16 cellular contexts compared by ENCODE assay signal in genomic region chr6:159203304-159204005, GRCh38. TPM values are rescaled to one million over a fixed set of nuclear protein-coding genes. Genes with fewer than 3 reads are reported as not detected.
A peak's percentile ranks its signal among the peaks of the same experiment; 100 is the strongest.
DNase-seq lines count a peak whose midpoint lies in the region; ATAC-seq and TF ChIP-seq lines count a peak whose summit lies in the region.
"Had no signal": no experiment of that assay in that cellular context is flagged by ENCODE, and none has a peak within 500 bp of the region (broad histone marks: within the 10 kb centered on the region; RNA-seq: fewer than 3 reads in every experiment).

No MANE protein-coding gene starts in this region.

- 0 out of 2 replicates have a peak, but pooled peaks cover 2% of the 10 kb centered on the region for H3K36me3 ChIP-seq in MG63
- H3K36me3 ChIP-seq: transverse colon had no signal

- CTCF ChIA-PET in activated naive CD4-positive, alpha-beta T cell treated with anti-CD3 and anti-CD28 coated beads, Interleukin-2, amount 10 ng/mL, durations not matched to agents 7 days and 5 days (lab: Charles Lee) = no interaction called here

- TF ChIP-seq CTCF in AG10803 (conservative IDR thresholded peaks at IDR 0.05; ENCODE audit: low read length) = no peak

- H3K9me3 ChIP-seq in MG63 = no peaks in the 10 kb centered on the region
- H3K9me3 ChIP-seq: transverse colon had no signal

- H3K27ac Mint-ChIP-seq in activated naive CD4-positive, alpha-beta T cell treated with anti-CD3 and anti-CD28 coated beads, Interleukin-2, amount 10 ng/mL, durations not matched to agents 7 days and 5 days = no peak overlapping the region
- no peak overlapping the region for H3K27ac Mint-ChIP-seq in effector memory CD8-positive, alpha-beta T cell
- H3K27ac Mint-ChIP-seq: activated B cell treated with CpG ODN at 0.5 μM for 24 hours; CD8-positive, alpha-beta T cell had no signal

- H3K4me3 ChIP-seq in AG10803 (ENCODE audit: low read length) (no peak overlapping the region), MG63 (no peak overlapping the region)
- H3K4me3 ChIP-seq: transverse colon had no signal

- DNase-seq in AG10803 (ENCODE audit: low read depth) (peak; percentile 98), MG63 (peak; percentile 90), epidermal melanocyte (ENCODE audit: insufficient read length, low spot score) (peak; percentile 46), non-pigmented ciliary epithelial cell (ENCODE audit: low read depth) (peak; percentile 72), DMS153 treated with DMSO at 0.1 percent for 48 hours (lab: John Stamatoyannopoulos, UW; ENCODE audit: unreplicated experiment) (no peak), NCI-H446 (lab: John Stamatoyannopoulos, UW) (no peak)
- no peak for DNase-seq in activated naive CD4-positive, alpha-beta T cell treated with anti-CD3 and anti-CD28 coated beads, Interleukin-2, amount 10 ng/mL, durations not matched to agents 7 days and 5 days
- DNase-seq in effector memory CD8-positive, alpha-beta T cell = no peak
- DNase-seq: activated B cell treated with CpG ODN at 0.5 μM for 24 hours; activated T-cell treated with anti-CD3 and anti-CD28 coated beads, Interleukin-2, amount 50 U/mL, for 48 hours; CD8-positive, alpha-beta T cell; glutamatergic neuron; NCI-H446 treated with DMSO at 0.1 percent for 48 hours; SHP77 treated with DMSO at 0.1 percent for 48 hours; transverse colon had no signal

- H3K36me3 Mint-ChIP-seq in activated naive CD4-positive, alpha-beta T cell treated with anti-CD3 and anti-CD28 coated beads, Interleukin-2, amount 10 ng/mL, durations not matched to agents 7 days and 5 days = no peaks in the 10 kb centered on the region
- H3K36me3 Mint-ChIP-seq in effector memory CD8-positive, alpha-beta T cell (ENCODE audit: insufficient read depth) = no peaks in the 10 kb centered on the region
- H3K36me3 Mint-ChIP-seq: CD8-positive, alpha-beta T cell had no signal

- H3K4me1 Mint-ChIP-seq in activated naive CD4-positive, alpha-beta T cell treated with anti-CD3 and anti-CD28 coated beads, Interleukin-2, amount 10 ng/mL, durations not matched to agents 7 days and 5 days = peaks cover 6% of the 10 kb centered on the region
- H3K4me1 Mint-ChIP-seq in effector memory CD8-positive, alpha-beta T cell (ENCODE audit: low read depth in 2 of 2) = peaks cover 5 to 9% of the 10 kb centered on the region in 2 donors
- H3K4me1 Mint-ChIP-seq: activated B cell treated with CpG ODN at 0.5 μM for 24 hours had no signal

- H3K27me3 Mint-ChIP-seq in activated naive CD4-positive, alpha-beta T cell treated with anti-CD3 and anti-CD28 coated beads, Interleukin-2, amount 10 ng/mL, durations not matched to agents 7 days and 5 days = peaks cover 28% of the 10 kb centered on the region
- peaks cover 17 to 54% of the 10 kb centered on the region in 2 donors for H3K27me3 Mint-ChIP-seq in effector memory CD8-positive, alpha-beta T cell

- ATAC-seq in effector memory CD8-positive, alpha-beta T cell (replicated peaks) = no peak
- ATAC-seq: CD8-positive, alpha-beta T cell had no signal

- no peak overlapping the region for H3K4me3 Mint-ChIP-seq in activated naive CD4-positive, alpha-beta T cell treated with anti-CD3 and anti-CD28 coated beads, Interleukin-2, amount 10 ng/mL, durations not matched to agents 7 days and 5 days
- H3K4me3 Mint-ChIP-seq in effector memory CD8-positive, alpha-beta T cell = no peak overlapping the region
- H3K4me3 Mint-ChIP-seq: activated B cell treated with CpG ODN at 0.5 μM for 24 hours; CD8-positive, alpha-beta T cell; central memory CD8-positive, alpha-beta T cell had no signal

- no peaks in the 10 kb centered on the region for H3K9me3 Mint-ChIP-seq in activated naive CD4-positive, alpha-beta T cell treated with anti-CD3 and anti-CD28 coated beads, Interleukin-2, amount 10 ng/mL, durations not matched to agents 7 days and 5 days
- no peaks in the 10 kb centered on the region for H3K9me3 Mint-ChIP-seq in effector memory CD8-positive, alpha-beta T cell
- H3K9me3 Mint-ChIP-seq: activated B cell treated with CpG ODN at 0.5 μM for 24 hours; CD8-positive, alpha-beta T cell; central memory CD8-positive, alpha-beta T cell had no signal

- no peaks in the 10 kb centered on the region for H3K27me3 ChIP-seq in MG63
- H3K27me3 ChIP-seq: transverse colon had no signal

RNA-seq across cellular contexts. Expression of gene FNDC1, which starts 34.3 kb away (rescaled TPM):
- total RNA-seq in MG63 (2014; rRNA removed; shearing (Covaris generic); ENCODE audit: low replicate concordance) = 0.05 TPM in 1 of 2 replicates, not detected in the other
- total RNA-seq: activated B cell treated with CpG ODN at 0.5 μM for 24 hours; CD8-positive, alpha-beta T cell had no signal

Comparison
In these comparisons a context has a peak if more than half of its experiments do, and no peak if none do; other contexts are left out.
1. DNase-seq: peak in AG10803 (single experiment), MG63 (single experiment), epidermal melanocyte (single experiment) and non-pigmented ciliary epithelial cell (single experiment); none in activated naive CD4-positive, alpha-beta T cell treated with anti-CD3 and anti-CD28 coated beads, Interleukin-2, amount 10 ng/mL, durations not matched to agents 7 days and 5 days (single experiment), DMS153 treated with DMSO at 0.1 percent for 48 hours (single experiment), effector memory CD8-positive, alpha-beta T cell (0 of 3) and NCI-H446 (0 of 2).